Comparison of ENCODE assay signal across 13 cellular contexts in the genomic region with DNA sequence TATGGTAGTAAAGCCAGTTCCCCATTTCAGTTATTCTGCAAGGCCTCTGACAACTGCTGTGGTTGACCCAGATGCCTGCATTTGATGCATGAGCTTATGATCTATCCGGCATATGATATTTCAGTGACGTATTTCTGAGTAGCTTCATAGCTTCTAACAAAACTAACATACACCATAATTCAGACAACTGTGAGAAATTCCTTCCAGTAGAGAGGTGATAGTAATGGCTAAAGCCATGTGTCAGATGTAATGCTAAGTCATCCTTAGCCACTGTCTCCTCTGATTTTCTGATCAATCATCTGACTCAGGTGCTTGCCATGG.
DNase-seq lines count a peak whose midpoint lies in the region; ATAC-seq and TF ChIP-seq lines count a peak whose summit lies in the region.
"Had no signal": no experiment of that assay in that cellular context is flagged by ENCODE, and none has a peak within 500 bp of the region (broad histone marks: within the 10 kb centered on the region; RNA-seq: fewer than 3 reads in every experiment).

No MANE protein-coding gene starts in this region.

- ATAC-seq in natural killer cell = peak in 2 of 3 donors; percentile 28 to 37
- ATAC-seq in natural killer cell treated with Interleukin-12 subunit alpha and Interleukin-12 subunit beta and Interleukin-15 and Interleukin-18, amount 100 ng/mL, for 72 hours = no peak
- peak; percentile 37 for ATAC-seq in activated naive CD8-positive, alpha-beta T cell treated with anti-CD3 and anti-CD28 coated beads, Interleukin-2, amount 50 U/mL, for 24 hours
- ATAC-seq in stimulated activated naive CD8-positive, alpha-beta T cell treated with anti-CD3 and anti-CD28 coated beads, Interleukin-15, amount 100 ng/mL, for 72 hours = peak; percentile 62
- no peak for ATAC-seq in HG02970 (IDR thresholded peaks at IDR 0.05; ENCODE audit: low FRiP score, unreplicated experiment)
- ATAC-seq in GM19467 (IDR thresholded peaks at IDR 0.05; ENCODE audit: unreplicated experiment) = no peak
- ATAC-seq in HG02938 (IDR thresholded peaks at IDR 0.05; ENCODE audit: unreplicated experiment) = no peak

- intact Hi-C loops in natural killer cell (cut with micrococcal nuclease) = no loop called here

- H3K27me3 Mint-ChIP-seq in natural killer cell (ENCODE audit: low read depth in 2 of 2) = no peaks in the 10 kb centered on the region
- H3K27me3 Mint-ChIP-seq in natural killer cell treated with Interleukin-12 subunit alpha and Interleukin-12 subunit beta and Interleukin-15 and Interleukin-18, amount 100 ng/mL, for 72 hours = peaks cover 0 to 3% of the 10 kb centered on the region in 2 donors
- H3K27me3 Mint-ChIP-seq in activated naive CD8-positive, alpha-beta T cell treated with anti-CD3 and anti-CD28 coated beads, Interleukin-2, amount 50 U/mL, for 24 hours = no peaks in the 10 kb centered on the region
- no peaks in the 10 kb centered on the region for H3K27me3 Mint-ChIP-seq in stimulated activated naive CD8-positive, alpha-beta T cell treated with anti-CD3 and anti-CD28 coated beads, Interleukin-15, amount 100 ng/mL, for 72 hours

- H3K36me3 Mint-ChIP-seq in natural killer cell = no peaks in the 10 kb centered on the region
- no peaks in the 10 kb centered on the region for H3K36me3 Mint-ChIP-seq in natural killer cell treated with Interleukin-12 subunit alpha and Interleukin-12 subunit beta and Interleukin-15 and Interleukin-18, amount 100 ng/mL, for 72 hours
- no peaks in the 10 kb centered on the region for H3K36me3 Mint-ChIP-seq in activated naive CD8-positive, alpha-beta T cell treated with anti-CD3 and anti-CD28 coated beads, Interleukin-2, amount 50 U/mL, for 24 hours (ENCODE audit: low read depth)

- no peaks in the 10 kb centered on the region for H3K9me3 Mint-ChIP-seq in natural killer cell
- no peaks in the 10 kb centered on the region for H3K9me3 Mint-ChIP-seq in natural killer cell treated with Interleukin-12 subunit alpha and Interleukin-12 subunit beta and Interleukin-15 and Interleukin-18, amount 100 ng/mL, for 72 hours
- H3K9me3 Mint-ChIP-seq in activated naive CD8-positive, alpha-beta T cell treated with anti-CD3 and anti-CD28 coated beads, Interleukin-2, amount 50 U/mL, for 24 hours = no peaks in the 10 kb centered on the region
- no peaks in the 10 kb centered on the region for H3K9me3 Mint-ChIP-seq in stimulated activated naive CD8-positive, alpha-beta T cell treated with anti-CD3 and anti-CD28 coated beads, Interleukin-15, amount 100 ng/mL, for 72 hours

- H3K27ac Mint-ChIP-seq in natural killer cell = peak overlapping the region in 1 of 2 donors; percentile 45
- peak overlapping the region in 1 of 2 donors; percentile 34 for H3K27ac Mint-ChIP-seq in natural killer cell treated with Interleukin-12 subunit alpha and Interleukin-12 subunit beta and Interleukin-15 and Interleukin-18, amount 100 ng/mL, for 72 hours
- peak overlapping the region; percentile 32 for H3K27ac Mint-ChIP-seq in activated naive CD8-positive, alpha-beta T cell treated with anti-CD3 and anti-CD28 coated beads, Interleukin-2, amount 50 U/mL, for 24 hours
- peak overlapping the region; percentile 13 to 80 for H3K27ac Mint-ChIP-seq in stimulated activated naive CD8-positive, alpha-beta T cell treated with anti-CD3 and anti-CD28 coated beads, Interleukin-15, amount 100 ng/mL, for 72 hours

- H3K4me1 Mint-ChIP-seq in natural killer cell = peaks cover 11 to 13% of the 10 kb centered on the region in 2 donors
- peaks cover 4 to 7% of the 10 kb centered on the region in 2 donors for H3K4me1 Mint-ChIP-seq in natural killer cell treated with Interleukin-12 subunit alpha and Interleukin-12 subunit beta and Interleukin-15 and Interleukin-18, amount 100 ng/mL, for 72 hours (ENCODE audit: low read depth in 2 of 2)
- peaks cover 16% of the 10 kb centered on the region for H3K4me1 Mint-ChIP-seq in activated naive CD8-positive, alpha-beta T cell treated with anti-CD3 and anti-CD28 coated beads, Interleukin-2, amount 50 U/mL, for 24 hours
- peaks cover 18% of the 10 kb centered on the region for H3K4me1 Mint-ChIP-seq in stimulated activated naive CD8-positive, alpha-beta T cell treated with anti-CD3 and anti-CD28 coated beads, Interleukin-15, amount 100 ng/mL, for 72 hours

- DNase-seq in natural killer cell (no peak), NCI-H460 (ENCODE audit: extremely low read depth, low read depth) (peak; percentile 57)
- DNase-seq in natural killer cell treated with Interleukin-12 subunit alpha and Interleukin-12 subunit beta and Interleukin-15 and Interleukin-18, amount 100 ng/mL, for 72 hours (ENCODE audit: low spot score) = no peak
- DNase-seq in activated naive CD8-positive, alpha-beta T cell treated with anti-CD3 and anti-CD28 coated beads, Interleukin-2, amount 50 U/mL, for 24 hours = no peak
- no peak for DNase-seq in stimulated activated naive CD8-positive, alpha-beta T cell treated with anti-CD3 and anti-CD28 coated beads, Interleukin-15, amount 100 ng/mL, for 72 hours
- DNase-seq: gastrocnemius medialis, IMR-90, NCI-H1048, Peyer's patch, stomach had no signal

- no peak for TF ChIP-seq CTCF in natural killer cell (IDR thresholded peaks at IDR 0.05)

- H3K4me3 Mint-ChIP-seq in natural killer cell = no peak overlapping the region
- no peak overlapping the region for H3K4me3 Mint-ChIP-seq in natural killer cell treated with Interleukin-12 subunit alpha and Interleukin-12 subunit beta and Interleukin-15 and Interleukin-18, amount 100 ng/mL, for 72 hours
- H3K4me3 Mint-ChIP-seq in activated naive CD8-positive, alpha-beta T cell treated with anti-CD3 and anti-CD28 coated beads, Interleukin-2, amount 50 U/mL, for 24 hours = no peak overlapping the region
- H3K4me3 Mint-ChIP-seq in stimulated activated naive CD8-positive, alpha-beta T cell treated with anti-CD3 and anti-CD28 coated beads, Interleukin-15, amount 100 ng/mL, for 72 hours = peak overlapping the region in 1 of 2 donors; percentile 14

Comparison
In these comparisons a context has a peak if more than half of its experiments do, and no peak if none do; other contexts are left out.
1. ATAC-seq: peak in natural killer cell (2 of 3), activated naive CD8-positive, alpha-beta T cell treated with anti-CD3 and anti-CD28 coated beads, Interleukin-2, amount 50 U/mL, for 24 hours (single experiment) and stimulated activated naive CD8-positive, alpha-beta T cell treated with anti-CD3 and anti-CD28 coated beads, Interleukin-15, amount 100 ng/mL, for 72 hours (single experiment); none in natural killer cell treated with Interleukin-12 subunit alpha and Interleukin-12 subunit beta and Interleukin-15 and Interleukin-18, amount 100 ng/mL, for 72 hours (0 of 2), HG02970 (single experiment), GM19467 (single experiment) and HG02938 (single experiment).